In the genomic region with DNA sequence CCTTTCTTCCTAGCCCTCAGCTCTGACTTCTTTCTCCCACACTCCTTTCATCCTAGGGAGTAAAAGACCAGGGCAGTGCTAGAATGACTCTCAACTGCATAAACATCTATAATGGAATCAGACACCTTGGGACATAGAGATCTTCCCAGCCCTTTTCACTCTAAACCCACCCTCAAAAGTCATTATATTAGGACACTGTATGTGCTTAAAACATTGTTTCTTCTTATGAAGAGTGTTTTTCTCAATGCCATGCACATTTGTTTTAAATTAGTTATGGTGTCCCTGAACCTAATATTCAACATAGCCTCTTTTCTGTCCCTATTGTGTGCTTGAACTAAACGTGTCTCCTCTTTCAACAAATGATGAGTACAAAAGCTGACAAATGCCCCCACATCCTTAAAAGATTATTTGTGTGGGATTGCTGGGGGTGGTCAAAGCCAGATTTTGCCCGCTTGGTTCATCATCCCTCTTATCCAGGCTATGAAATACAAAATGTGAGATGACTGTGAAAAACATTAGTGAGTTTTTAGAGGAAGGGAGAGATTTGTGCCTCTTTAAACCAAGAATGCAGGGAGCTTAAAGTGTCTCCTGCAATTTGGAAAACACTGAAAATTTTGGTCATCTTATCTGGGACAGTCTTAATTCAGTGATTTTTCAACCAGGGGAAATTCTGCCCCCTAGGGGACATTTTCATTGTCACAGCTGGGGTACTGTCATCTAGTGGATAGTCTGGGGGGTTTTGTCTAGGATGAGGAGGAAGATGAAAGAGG, we compare ENCODE assay signal across 9 cellular contexts. TPM values are rescaled to one million over a fixed set of nuclear protein-coding genes. Genes with fewer than 3 reads are reported as not detected.
DNase-seq lines count a peak whose midpoint lies in the region; ATAC-seq and TF ChIP-seq lines count a peak whose summit lies in the region.
"Had no signal": no experiment of that assay in that cellular context is flagged by ENCODE, and none has a peak within 500 bp of the region (broad histone marks: within the 10 kb centered on the region; RNA-seq: fewer than 3 reads in every experiment).

No MANE protein-coding gene starts in this region.

- H3K36me3 Mint-ChIP-seq in CD8-positive, alpha-beta T cell, result no peaks in the 10 kb centered on the region

- no peaks in the 10 kb centered on the region for H3K36me3 ChIP-seq in CD8-positive, alpha-beta T cell (ENCODE audit: insufficient read depth, low read length)
- H3K36me3 ChIP-seq in OCI-LY3 (replicated peaks; ENCODE audit: low read depth, low read length), result no peaks in the 10 kb centered on the region

- no peaks in the 10 kb centered on the region for H4K20me1 ChIP-seq in OCI-LY3 (ENCODE audit: insufficient read depth, low read length)

- no peaks in the 10 kb centered on the region for H3K4me1 Mint-ChIP-seq in CD8-positive, alpha-beta T cell (ENCODE audit: low read depth)

- DNase-seq in CD8-positive, alpha-beta T cell, result no peak
- DNase-seq in epithelial cell of esophagus (ENCODE audit: low read depth) (peak; percentile 72), NCI-H1105 (lab: John Stamatoyannopoulos, UW) (no peak), hypothalamus (lab: John Stamatoyannopoulos, UW) (no peak)
- DNase-seq in stimulated activated CD4-positive, alpha-beta T cell treated with anti-CD3 and anti-CD28 coated beads, Interleukin-4, amount 100 ng/mL, for 48 hours (ENCODE audit: low read depth in 2 of 2), result peak; percentile 10 to 21

- no peak overlapping the region for H3K4me2 ChIP-seq in OCI-LY3 (ENCODE audit: low read length)

- no peak for ATAC-seq in CD8-positive, alpha-beta T cell
- ATAC-seq in GM18907 (IDR thresholded peaks at IDR 0.05; ENCODE audit: unreplicated experiment) (peak; percentile 65), HG03039 (IDR thresholded peaks at IDR 0.05; ENCODE audit: unreplicated experiment) (no peak)

- no peaks in the 10 kb centered on the region for H3K79me2 ChIP-seq in OCI-LY3 (ENCODE audit: low read length)

- intact Hi-C loops in CD8-positive, alpha-beta T cell (cut with DNase I, micrococcal nuclease), result no loop called here

- no peak overlapping the region for H2AFZ ChIP-seq in OCI-LY3 (ENCODE audit: low read depth, low read length)

- no peak overlapping the region for H3K27ac Mint-ChIP-seq in CD8-positive, alpha-beta T cell

- H3K9me3 ChIP-seq in CD8-positive, alpha-beta T cell (ENCODE audit: low read length), result no peaks in the 10 kb centered on the region
- H3K9me3 ChIP-seq in OCI-LY3 (ENCODE audit: insufficient read depth, low read length), result no peaks in the 10 kb centered on the region

- no peak overlapping the region for H3K4me3 ChIP-seq in CD8-positive, alpha-beta T cell (ENCODE audit: low read depth, low read length)
- H3K4me3 ChIP-seq in OCI-LY3 (ENCODE audit: low read length) (no peak overlapping the region), epithelial cell of esophagus (ENCODE audit: low read length) (no peak overlapping the region)
- H3K4me3 ChIP-seq: lung had no signal

- H3K9ac ChIP-seq in OCI-LY3 (ENCODE audit: low read length), result no peak overlapping the region

- H3K27ac ChIP-seq in CD8-positive, alpha-beta T cell (ENCODE audit: low read depth, low read length), result no peak overlapping the region
- H3K27ac ChIP-seq in OCI-LY3 (ENCODE audit: low read length), result no peak overlapping the region

- peaks cover 29% of the 10 kb centered on the region for H3K27me3 Mint-ChIP-seq in CD8-positive, alpha-beta T cell (ENCODE audit: low read depth)

- POLR2A ChIA-PET in CD8-positive, alpha-beta T cell (lab: Charles Lee), result interaction anchor here (0.7 kb wide), 1 partner anchor 10 kb away, joined by 3 read pairs; no protein-coding TSS in a partner anchor

- H3K27me3 ChIP-seq in CD8-positive, alpha-beta T cell (ENCODE audit: insufficient read depth, low read length), result peaks cover 6% of the 10 kb centered on the region
- H3K27me3 ChIP-seq in OCI-LY3 (ENCODE audit: low read depth, low read length), result peaks cover 41% of the 10 kb centered on the region

- CTCF ChIA-PET in CD8-positive, alpha-beta T cell (lab: Charles Lee), result interaction anchor here (0.7 to 3.0 kb wide), 4 partner anchors 9 to 548 kb away, joined by 3 to 14 read pairs (median 6); no protein-coding TSS in a partner anchor

- TF ChIP-seq CTCF in CD8-positive, alpha-beta T cell (IDR thresholded peaks at IDR 0.05), result peak; percentile 16
- TF ChIP-seq CTCF in OCI-LY3 (IDR thresholded peaks at IDR 0.05; ENCODE audit: low read depth, low read length), result peak; percentile 99
- TF ChIP-seq CTCF in epithelial cell of esophagus (IDR thresholded peaks at IDR 0.05; ENCODE audit: insufficient read depth, low read depth, low read length, missing control alignments), result peak; percentile 76

- H3K9me3 Mint-ChIP-seq in CD8-positive, alpha-beta T cell, result no peaks in the 10 kb centered on the region

- H3K4me3 Mint-ChIP-seq in CD8-positive, alpha-beta T cell, result no peak overlapping the region

- H3K4me1 ChIP-seq in CD8-positive, alpha-beta T cell (ENCODE audit: insufficient read depth, low read length), result no peaks in the 10 kb centered on the region
- H3K4me1 ChIP-seq in OCI-LY3 (ENCODE audit: low read length), result no peaks in the 10 kb centered on the region

RNA-seq across cellular contexts. Expression of a gene that starts 29.0 kb away (rescaled TPM):
- total RNA-seq in CD8-positive, alpha-beta T cell, result not detected

RNA-seq across cellular contexts. Expression of a gene that starts 36.4 kb away (rescaled TPM):
- total RNA-seq in CD8-positive, alpha-beta T cell, result not detected
- total RNA-seq: lung had no signal

Comparison
In these comparisons a context has a peak if more than half of its experiments do, and no peak if none do; other contexts are left out.
1. DNase-seq: peak in epithelial cell of esophagus (single experiment) and stimulated activated CD4-positive, alpha-beta T cell treated with anti-CD3 and anti-CD28 coated beads, Interleukin-4, amount 100 ng/mL, for 48 hours (2 of 2); none in CD8-positive, alpha-beta T cell (0 of 7), NCI-H1105 (single experiment) and hypothalamus (0 of 51).
2. CTCF ChIP-seq: peak in every context shown above with its lines; median percentile 99 in OCI-LY3; 76 in epithelial cell of esophagus; 16 in CD8-positive, alpha-beta T cell.